5 cellular contexts compared by ENCODE assay signal in the genomic region with DNA sequence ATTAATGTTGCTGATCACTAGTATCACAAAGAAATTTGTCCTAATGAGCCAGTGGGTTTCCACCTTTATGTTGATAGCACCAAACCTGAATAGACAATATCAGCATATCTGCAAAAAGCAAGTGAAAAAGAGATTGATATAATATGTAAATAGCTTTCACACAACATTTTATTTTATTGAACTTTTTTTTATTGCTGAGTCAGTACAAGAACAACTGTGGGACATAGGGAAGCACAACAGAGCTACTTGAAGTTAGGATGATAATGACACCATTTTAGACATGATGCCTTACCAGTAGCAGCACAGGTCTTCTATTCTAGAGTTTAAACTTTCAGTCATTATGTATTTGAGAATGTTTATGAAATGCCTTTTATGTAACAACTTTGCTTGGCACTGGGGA.
"Had no signal": no experiment of that assay in that cellular context is flagged by ENCODE, and none has a peak within 500 bp of the region (broad histone marks: within the 10 kb centered on the region; RNA-seq: fewer than 3 reads in every experiment).

No MANE protein-coding gene starts in this region.

- H3K4me2 ChIP-seq: KMS-11 had no signal

- H3K9ac ChIP-seq: KMS-11 had no signal

- H3K27ac ChIP-seq: HL-60, KMS-11 had no signal

- FAIRE-seq: HTR-8/SVneo had no signal

- DNase-seq: Karpas-422, KBM-7 had no signal
